28 cellular contexts compared by ENCODE assay signal in the genomic region with DNA sequence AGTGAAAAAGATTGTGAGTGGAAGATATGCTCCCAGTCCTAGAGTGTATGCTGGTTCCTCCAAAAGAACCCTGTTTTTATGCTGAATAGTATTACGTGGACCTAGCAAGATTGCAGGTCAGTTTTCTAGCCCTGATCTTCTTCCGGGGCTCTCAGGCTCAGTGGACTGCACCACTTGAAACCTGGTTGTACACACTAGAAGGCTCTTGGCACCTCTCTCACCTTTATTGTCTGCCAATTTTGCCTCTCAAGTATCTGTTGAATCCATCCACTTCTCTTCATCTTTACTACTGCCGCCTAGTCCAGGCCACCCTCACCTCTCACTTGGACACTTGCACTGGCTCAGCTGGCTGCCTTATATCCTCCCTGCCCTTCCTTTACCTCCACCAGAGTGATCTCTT. TPM values are rescaled to one million over a fixed set of nuclear protein-coding genes. Genes with fewer than 3 reads are reported as not detected.
DNase-seq lines count a peak whose midpoint lies in the region; ATAC-seq, FAIRE-seq and TF ChIP-seq lines count a peak whose summit lies in the region.
"Had no signal": no experiment of that assay in that cellular context is flagged by ENCODE, and none has a peak within 500 bp of the region (broad histone marks: within the 10 kb centered on the region; RNA-seq: fewer than 3 reads in every experiment).

No MANE protein-coding gene starts in this region.

- H3K4me1 Mint-ChIP-seq in activated naive CD8-positive, alpha-beta T cell treated with anti-CD3 and anti-CD28 coated beads, Interleukin-2, amount 10 ng/mL, durations not matched to agents 7 days and 5 days: peaks cover 34% of the 10 kb centered on the region
- peaks cover 59% of the 10 kb centered on the region for H3K4me1 Mint-ChIP-seq in activated naive CD8-positive, alpha-beta T cell treated with anti-CD3 and anti-CD28 coated beads for 36 hours
- H3K4me1 Mint-ChIP-seq in GM23338 (peaks cover 21% of the 10 kb centered on the region), T-helper 17 cell (peaks cover 70% of the 10 kb centered on the region)
- H3K4me1 Mint-ChIP-seq in stimulated activated effector memory CD8-positive, alpha-beta T cell treated with anti-CD3 and anti-CD28 coated beads, Interleukin-12 subunit alpha, Interleukin-12 subunit beta, amount 100 ng/mL, for 72 hours: peaks cover 75% of the 10 kb centered on the region

- H4K20me1 ChIP-seq in GM23338 (replicated peaks; ENCODE audit: insufficient read depth): peaks cover 40% of the 10 kb centered on the region

- no peaks in the 10 kb centered on the region for H3K27me3 ChIP-seq in GM23338 (ENCODE audit: insufficient read depth)
- H3K27me3 ChIP-seq: ascending aorta, heart right ventricle, neural progenitor cell, suprapubic skin, uterus had no signal

- peaks cover 37% of the 10 kb centered on the region for H3K4me1 ChIP-seq in GM23338 (ENCODE audit: insufficient read depth)
- H3K4me1 ChIP-seq: ascending aorta, left ventricle myocardium inferior, neural progenitor cell, prostate gland, uterus had no signal

- H3K27ac Mint-ChIP-seq in activated naive CD8-positive, alpha-beta T cell treated with anti-CD3 and anti-CD28 coated beads, Interleukin-2, amount 10 ng/mL, durations not matched to agents 7 days and 5 days: peak overlapping the region; percentile 52
- H3K27ac Mint-ChIP-seq in activated naive CD8-positive, alpha-beta T cell treated with anti-CD3 and anti-CD28 coated beads for 36 hours: no peak overlapping the region
- no peak overlapping the region for H3K27ac Mint-ChIP-seq in GM23338
- peak overlapping the region; percentile 92 for H3K27ac Mint-ChIP-seq in T-helper 17 cell
- peak overlapping the region; percentile 60 for H3K27ac Mint-ChIP-seq in stimulated activated effector memory CD8-positive, alpha-beta T cell treated with anti-CD3 and anti-CD28 coated beads, Interleukin-12 subunit alpha, Interleukin-12 subunit beta, amount 100 ng/mL, for 72 hours
- H3K27ac Mint-ChIP-seq: activated B cell treated with CpG ODN at 0.5 μM for 24 hours; activated naive CD4-positive, alpha-beta T cell treated with anti-CD3 and anti-CD28 coated beads for 36 hours; neural progenitor cell had no signal

- H2AFZ ChIP-seq in GM23338: no peak overlapping the region
- H2AFZ ChIP-seq: neural progenitor cell had no signal

- DNase-seq in activated naive CD8-positive, alpha-beta T cell treated with anti-CD3 and anti-CD28 coated beads, Interleukin-2, amount 10 ng/mL, durations not matched to agents 7 days and 5 days: no peak
- no peak for DNase-seq in activated naive CD8-positive, alpha-beta T cell treated with anti-CD3 and anti-CD28 coated beads for 36 hours
- DNase-seq in GM23338 (ENCODE audit: low spot score) (no peak), T-helper 17 cell (no peak), NCI-H1105 (lab: John Stamatoyannopoulos, UW) (no peak), D721Med (ENCODE audit: insufficient read length, low spot score) (no peak), NCI-H146 (lab: John Stamatoyannopoulos, UW) (no peak)
- DNase-seq in stimulated activated effector memory CD8-positive, alpha-beta T cell treated with anti-CD3 and anti-CD28 coated beads, Interleukin-12 subunit alpha, Interleukin-12 subunit beta, amount 100 ng/mL, for 72 hours (ENCODE audit: low spot score in 2 of 2): no peak
- DNase-seq: activated B cell treated with CpG ODN at 0.5 μM for 24 hours; activated CD4-positive, alpha-beta T cell treated with anti-CD3 and anti-CD28 coated beads, Interleukin-2, amount 50 U/mL, for 4 hours; activated naive CD4-positive, alpha-beta T cell treated with anti-CD3 and anti-CD28 coated beads for 36 hours; activated T-cell treated with anti-CD3 and anti-CD28 coated beads for 4 hours; caudate nucleus; DND-41; heart right ventricle; left ventricle myocardium inferior; NCI-H446; T-helper 9 cell; uterus had no signal

- POLR2A ChIA-PET in activated naive CD8-positive, alpha-beta T cell treated with anti-CD3 and anti-CD28 coated beads, Interleukin-2, amount 10 ng/mL, durations not matched to agents 7 days and 5 days (lab: Charles Lee): no interaction called here

- H3K4me3 ChIP-seq in GM23338: no peak overlapping the region
- H3K4me3 ChIP-seq: ascending aorta, heart right ventricle, left ventricle myocardium inferior, neural progenitor cell, prostate gland, SK-N-MC, suprapubic skin, uterus had no signal

- H3K36me3 Mint-ChIP-seq in activated naive CD8-positive, alpha-beta T cell treated with anti-CD3 and anti-CD28 coated beads, Interleukin-2, amount 10 ng/mL, durations not matched to agents 7 days and 5 days: peaks cover 26% of the 10 kb centered on the region
- peaks cover 34% of the 10 kb centered on the region for H3K36me3 Mint-ChIP-seq in activated naive CD8-positive, alpha-beta T cell treated with anti-CD3 and anti-CD28 coated beads for 36 hours
- H3K36me3 Mint-ChIP-seq in GM23338 (ENCODE audit: low read depth): no peaks in the 10 kb centered on the region
- H3K36me3 Mint-ChIP-seq in T-helper 17 cell (ENCODE audit: low read depth): peaks cover 12% of the 10 kb centered on the region
- H3K36me3 Mint-ChIP-seq in stimulated activated effector memory CD8-positive, alpha-beta T cell treated with anti-CD3 and anti-CD28 coated beads, Interleukin-12 subunit alpha, Interleukin-12 subunit beta, amount 100 ng/mL, for 72 hours: peaks cover 20% of the 10 kb centered on the region

- H3K27ac ChIP-seq in GM23338 (ENCODE audit: low read depth): peak overlapping the region; percentile 23; the same call in 1 of the 2 replicates
- H3K27ac ChIP-seq: ascending aorta, C4-2B, heart right ventricle, KMS-11, left ventricle myocardium inferior, neural progenitor cell, prostate gland, SK-N-MC, suprapubic skin, uterus had no signal

- H3K9me3 Mint-ChIP-seq in activated naive CD8-positive, alpha-beta T cell treated with anti-CD3 and anti-CD28 coated beads, Interleukin-2, amount 10 ng/mL, durations not matched to agents 7 days and 5 days: no peaks in the 10 kb centered on the region
- no peaks in the 10 kb centered on the region for H3K9me3 Mint-ChIP-seq in activated naive CD8-positive, alpha-beta T cell treated with anti-CD3 and anti-CD28 coated beads for 36 hours
- no peaks in the 10 kb centered on the region for H3K9me3 Mint-ChIP-seq in GM23338
- no peaks in the 10 kb centered on the region for H3K9me3 Mint-ChIP-seq in stimulated activated effector memory CD8-positive, alpha-beta T cell treated with anti-CD3 and anti-CD28 coated beads, Interleukin-12 subunit alpha, Interleukin-12 subunit beta, amount 100 ng/mL, for 72 hours
- H3K9me3 Mint-ChIP-seq: activated B cell treated with CpG ODN at 0.5 μM for 24 hours; activated naive CD4-positive, alpha-beta T cell treated with anti-CD3 and anti-CD28 coated beads for 36 hours had no signal

- no peaks in the 10 kb centered on the region for H3K36me3 ChIP-seq in GM23338 (ENCODE audit: insufficient read depth)
- H3K36me3 ChIP-seq: ascending aorta, heart right ventricle, left ventricle myocardium inferior, neural progenitor cell, prostate gland, suprapubic skin, uterus had no signal

- H3K9me2 ChIP-seq in GM23338 (ENCODE audit: insufficient read depth): no peaks in the 10 kb centered on the region

- no peak for ATAC-seq in activated naive CD8-positive, alpha-beta T cell treated with anti-CD3 and anti-CD28 coated beads, Interleukin-2, amount 10 ng/mL, durations not matched to agents 7 days and 5 days (ENCODE audit: low read depth)
- ATAC-seq in GM23338 (no peak), T-helper 17 cell (no peak)
- no peak for ATAC-seq in stimulated activated effector memory CD8-positive, alpha-beta T cell treated with anti-CD3 and anti-CD28 coated beads, Interleukin-12 subunit alpha, Interleukin-12 subunit beta, amount 100 ng/mL, for 72 hours
- ATAC-seq: heart right ventricle had no signal

- no peak overlapping the region for H3K4me3 Mint-ChIP-seq in activated naive CD8-positive, alpha-beta T cell treated with anti-CD3 and anti-CD28 coated beads, Interleukin-2, amount 10 ng/mL, durations not matched to agents 7 days and 5 days
- H3K4me3 Mint-ChIP-seq in activated naive CD8-positive, alpha-beta T cell treated with anti-CD3 and anti-CD28 coated beads for 36 hours: no peak overlapping the region
- H3K4me3 Mint-ChIP-seq in GM23338 (no peak overlapping the region), T-helper 17 cell (peak overlapping the region; percentile 58)
- H3K4me3 Mint-ChIP-seq in stimulated activated effector memory CD8-positive, alpha-beta T cell treated with anti-CD3 and anti-CD28 coated beads, Interleukin-12 subunit alpha, Interleukin-12 subunit beta, amount 100 ng/mL, for 72 hours: peak overlapping the region; percentile 4
- H3K4me3 Mint-ChIP-seq: activated B cell treated with CpG ODN at 0.5 μM for 24 hours; activated naive CD4-positive, alpha-beta T cell treated with anti-CD3 and anti-CD28 coated beads for 36 hours; neural progenitor cell had no signal

- H3K27me3 Mint-ChIP-seq in activated naive CD8-positive, alpha-beta T cell treated with anti-CD3 and anti-CD28 coated beads, Interleukin-2, amount 10 ng/mL, durations not matched to agents 7 days and 5 days: no peaks in the 10 kb centered on the region
- no peaks in the 10 kb centered on the region for H3K27me3 Mint-ChIP-seq in activated naive CD8-positive, alpha-beta T cell treated with anti-CD3 and anti-CD28 coated beads for 36 hours
- H3K27me3 Mint-ChIP-seq in GM23338 (ENCODE audit: insufficient read depth, low read depth, poor library complexity) (no peaks in the 10 kb centered on the region), T-helper 17 cell (no peaks in the 10 kb centered on the region)
- H3K27me3 Mint-ChIP-seq: activated B cell treated with CpG ODN at 0.5 μM for 24 hours had no signal

- no peaks in the 10 kb centered on the region; the same call in 1 of the 2 replicates for H3F3A ChIP-seq in GM23338 (replicated peaks; ENCODE audit: low read depth)

- no peak overlapping the region for H3K4me2 ChIP-seq in GM23338
- H3K4me2 ChIP-seq: neural progenitor cell had no signal

- H3K79me2 ChIP-seq in GM23338 (replicated peaks; ENCODE audit: insufficient read depth): peaks cover 100% of the 10 kb centered on the region

- no peak for FAIRE-seq in D721Med (lab: Jason Lieb, UNC)
- FAIRE-seq: GM19239, RCC 7860 had no signal

- H3K9me3 ChIP-seq in T-helper 17 cell (ENCODE audit: control insufficient read depth, low read length, poor library complexity, severe bottlenecking): no peaks in the 10 kb centered on the region
- H3K9me3 ChIP-seq: ascending aorta, left ventricle myocardium inferior, prostate gland, suprapubic skin, uterus had no signal

- TF ChIP-seq CTCF in GM23338 (conservative IDR thresholded peaks at IDR 0.05; ENCODE audit: low read depth in 2 of 2): no peak
- TF ChIP-seq CTCF in D721Med (IDR thresholded peaks at IDR 0.05; ENCODE audit: insufficient read depth, missing control alignments): no peak

TF ChIP-seq in GM23338, 12 proteins besides CTCF, POLR2A, EP300 and RAD21 (continues in another document):
- TF ChIP-seq ZNF331 (CRISPR knock-in tag; IDR thresholded peaks at IDR 0.05; ENCODE audit: low read depth) (no peak), EZH2 (IDR thresholded peaks at IDR 0.05; ENCODE audit: low read depth, unreplicated experiment) (no peak)

RNA-seq across cellular contexts. Expression of gene TTC39C, which starts 16.8 kb away (rescaled TPM):
- 10 to 100 TPM; 84.0 to 95.1 TPM for total RNA-seq in activated naive CD8-positive, alpha-beta T cell treated with anti-CD3 and anti-CD28 coated beads, Interleukin-2, amount 10 ng/mL, durations not matched to agents 7 days and 5 days
- total RNA-seq in activated naive CD8-positive, alpha-beta T cell treated with anti-CD3 and anti-CD28 coated beads for 36 hours: 10 to 100 TPM; 43.8 to 45.3 TPM
- total RNA-seq in GM23338 (2014; rRNA removed; shearing (Covaris generic)): 108 and 136 TPM in 2 replicates
- 69.2 and 69.4 TPM in 2 replicates for polyA plus RNA-seq in GM23338 (2016; fragmentation: Nextera tagmentation; extraction: Ambion mirVana)
- total RNA-seq in T-helper 17 cell: 100 to 1,000 TPM; 187 to 226 TPM

Comparison
In these comparisons a context has a peak if more than half of its experiments do, and no peak if none do; other contexts are left out.
1. H3K27ac Mint-ChIP-seq: peak in activated naive CD8-positive, alpha-beta T cell treated with anti-CD3 and anti-CD28 coated beads, Interleukin-2, amount 10 ng/mL, durations not matched to agents 7 days and 5 days (single experiment), T-helper 17 cell (single experiment) and stimulated activated effector memory CD8-positive, alpha-beta T cell treated with anti-CD3 and anti-CD28 coated beads, Interleukin-12 subunit alpha, Interleukin-12 subunit beta, amount 100 ng/mL, for 72 hours (single experiment); none in activated naive CD8-positive, alpha-beta T cell treated with anti-CD3 and anti-CD28 coated beads for 36 hours (single experiment) and GM23338 (single experiment).
2. H3K4me3 Mint-ChIP-seq: peak in T-helper 17 cell (single experiment) and stimulated activated effector memory CD8-positive, alpha-beta T cell treated with anti-CD3 and anti-CD28 coated beads, Interleukin-12 subunit alpha, Interleukin-12 subunit beta, amount 100 ng/mL, for 72 hours (single experiment); none in activated naive CD8-positive, alpha-beta T cell treated with anti-CD3 and anti-CD28 coated beads, Interleukin-2, amount 10 ng/mL, durations not matched to agents 7 days and 5 days (single experiment), activated naive CD8-positive, alpha-beta T cell treated with anti-CD3 and anti-CD28 coated beads for 36 hours (single experiment) and GM23338 (single experiment).